Comparison of ENCODE assay signal across 8 cellular contexts in the genomic region with DNA sequence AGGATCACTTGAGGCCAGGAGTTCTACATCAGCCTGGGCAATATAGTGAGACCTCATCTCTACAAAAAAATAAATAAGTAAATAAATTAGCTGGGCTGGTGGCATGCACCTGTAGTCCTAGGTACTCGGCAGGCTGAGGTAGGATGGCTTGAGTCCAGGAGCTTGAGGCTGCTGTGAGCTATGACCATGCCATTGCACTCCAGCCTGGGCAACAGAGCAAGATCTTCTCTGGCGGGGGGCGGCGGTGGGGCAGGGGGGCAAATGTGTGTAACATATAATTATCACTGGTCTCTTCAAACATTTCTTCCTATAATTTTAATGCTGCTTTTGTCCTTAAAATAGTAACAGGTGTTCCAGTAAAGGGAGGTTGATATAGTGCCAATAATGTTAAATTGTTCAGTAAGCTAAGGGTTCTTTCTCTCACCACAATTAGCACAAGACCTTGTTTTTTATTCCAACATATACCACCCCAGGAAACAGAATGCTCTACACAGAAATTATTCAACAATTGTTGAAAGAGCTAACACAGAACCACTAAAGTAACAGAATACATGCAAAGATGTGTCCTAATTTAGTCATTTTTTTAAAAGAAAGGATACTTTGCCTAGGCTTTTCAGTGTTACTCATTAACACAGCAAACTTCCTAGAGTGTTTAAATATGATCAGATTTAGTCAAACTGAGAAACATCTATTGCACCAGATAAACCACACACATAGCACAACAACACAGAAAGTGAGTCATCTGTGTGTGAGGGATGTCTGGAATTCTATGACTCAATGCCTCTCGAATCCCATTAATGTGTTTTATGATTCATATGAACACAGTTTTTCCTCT. TPM values are rescaled to one million over a fixed set of nuclear protein-coding genes. Genes with fewer than 3 reads are reported as not detected.
DNase-seq lines count a peak whose midpoint lies in the region; ATAC-seq and TF ChIP-seq lines count a peak whose summit lies in the region.

No MANE protein-coding gene starts in this region.

- H3K9me3 ChIP-seq in aorta (ENCODE audit: control insufficient read depth, low read length), result no peaks in the 10 kb centered on the region

- H3K27ac Mint-ChIP-seq in activated naive CD8-positive, alpha-beta T cell treated with anti-CD3 and anti-CD28 coated beads for 36 hours, result peak overlapping the region; percentile 67

- no peaks in the 10 kb centered on the region for H3K4me1 ChIP-seq in aorta (ENCODE audit: control insufficient read depth in 1 of 2, insufficient read depth in 2 of 2, low read length in 2 of 2)

- no peak for TF ChIP-seq CTCF in GM12865 (IDR thresholded peaks at IDR 0.05; ENCODE audit: insufficient read depth, low read depth, low read length, missing control alignments)

- intact Hi-C loops in aorta (cut with DNase I), result no loop called here

- H3K4me3 Mint-ChIP-seq in activated naive CD8-positive, alpha-beta T cell treated with anti-CD3 and anti-CD28 coated beads for 36 hours, result peak overlapping the region; percentile 0

- no peaks in the 10 kb centered on the region for H3K36me3 ChIP-seq in aorta (ENCODE audit: control insufficient read depth in 1 of 2, insufficient read depth in 2 of 2, low read length in 1 of 2)

- H3K27ac ChIP-seq in aorta (ENCODE audit: low read depth in 1 of 2, low read length in 2 of 2), result no peak overlapping the region

- no peak overlapping the region for H3K4me3 ChIP-seq in GM12865 (ENCODE audit: low read depth, low read length)
- no peak overlapping the region for H3K4me3 ChIP-seq in aorta (ENCODE audit: low read length in 2 of 2)

- H3K36me3 Mint-ChIP-seq in activated naive CD8-positive, alpha-beta T cell treated with anti-CD3 and anti-CD28 coated beads for 36 hours, result peaks cover 25% of the 10 kb centered on the region

- peaks cover 36% of the 10 kb centered on the region for H3K4me1 Mint-ChIP-seq in activated naive CD8-positive, alpha-beta T cell treated with anti-CD3 and anti-CD28 coated beads for 36 hours

- H3K27me3 Mint-ChIP-seq in activated naive CD8-positive, alpha-beta T cell treated with anti-CD3 and anti-CD28 coated beads for 36 hours, result no peaks in the 10 kb centered on the region

- DNase-seq in GM12865 (ENCODE audit: low read depth) (peak; percentile 65), HT-29 (ENCODE audit: low spot score) (peak; percentile 51), kidney glomerular epithelial cell (lab: John Stamatoyannopoulos, UW) (peak; percentile 99), aorta (peak in 1 of 2 donors; percentile 71), midbrain (lab: John Stamatoyannopoulos, UW) (no peak)
- DNase-seq in activated naive CD8-positive, alpha-beta T cell treated with anti-CD3 and anti-CD28 coated beads for 36 hours, result no peak

- peaks cover 5% of the 10 kb centered on the region for H3K9me3 Mint-ChIP-seq in activated naive CD8-positive, alpha-beta T cell treated with anti-CD3 and anti-CD28 coated beads for 36 hours

- ATAC-seq in GM21576 (IDR thresholded peaks at IDR 0.05; ENCODE audit: unreplicated experiment), result peak; percentile 63
- ATAC-seq in aorta (ENCODE audit: low FRiP score), result peak; percentile 83
- ATAC-seq in GM19455 (IDR thresholded peaks at IDR 0.05; ENCODE audit: unreplicated experiment), result no peak

- H3K27me3 ChIP-seq in aorta (ENCODE audit: control insufficient read depth in 1 of 2, insufficient read depth in 2 of 2, low read length in 1 of 2), result no peaks in the 10 kb centered on the region

- WGBS in aorta, 2 donors, result 73 to 76% methylated on average over 5 of the region's 5 CpGs

RNA-seq across cellular contexts. Expression of a gene that starts 29.1 kb away (rescaled TPM):
- total RNA-seq in HT-29 (2014; rRNA removed; shearing (Covaris generic)), result 21.4 and 28.5 TPM in 2 replicates
- total RNA-seq in activated naive CD8-positive, alpha-beta T cell treated with anti-CD3 and anti-CD28 coated beads for 36 hours, result 10 to 100 TPM; 31.2 to 33.1 TPM
- 10 to 100 TPM; 52.7 to 61.3 TPM for total RNA-seq in aorta
- polyA plus RNA-seq in aorta, result 10 to 100 TPM in 1 of 2 donors, 1 to 10 TPM in 1; 5.6 to 17.8 TPM

Comparison
In these comparisons a context has a peak if more than half of its experiments do, and no peak if none do; other contexts are left out.
1. DNase-seq: peak in GM12865 (single experiment), HT-29 (single experiment) and kidney glomerular epithelial cell (single experiment); none in activated naive CD8-positive, alpha-beta T cell treated with anti-CD3 and anti-CD28 coated beads for 36 hours (single experiment) and midbrain (single experiment).